Comparison of ENCODE assay signal across 27 cellular contexts in the genomic region with DNA sequence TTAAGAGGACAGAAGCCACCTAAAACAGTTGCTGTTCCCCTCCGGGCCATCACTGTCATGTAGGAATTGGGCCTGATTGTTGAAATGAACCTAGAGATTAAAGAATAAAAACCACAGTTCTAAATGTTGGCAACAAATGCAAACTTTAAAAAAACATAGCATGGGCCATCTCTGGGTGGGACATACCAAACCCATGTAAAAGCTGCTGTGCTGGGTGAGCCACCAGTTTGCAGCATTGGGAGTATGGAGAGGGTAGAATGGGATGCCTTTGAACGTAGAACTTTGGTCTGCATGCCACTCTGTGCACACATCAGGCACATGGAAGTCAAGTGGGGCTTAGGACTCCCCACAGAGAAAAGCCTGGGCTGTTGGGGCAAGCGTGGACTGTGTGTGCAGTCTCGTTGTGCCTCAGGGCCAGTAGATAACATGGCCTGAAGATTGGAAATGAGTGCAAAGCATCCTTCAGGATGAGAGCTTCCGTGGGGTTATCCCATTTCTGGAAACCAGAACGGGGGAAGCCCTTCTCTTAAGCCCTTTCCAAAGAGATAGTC. TPM values are rescaled to one million over a fixed set of nuclear protein-coding genes. Genes with fewer than 3 reads are reported as not detected.
"Had no signal": no experiment of that assay in that cellular context is flagged by ENCODE, and none has a peak within 500 bp of the region (broad histone marks: within the 10 kb centered on the region; RNA-seq: fewer than 3 reads in every experiment).

No MANE protein-coding gene starts in this region.

- H3K4me3 ChIP-seq: ascending aorta, coronary artery, heart left ventricle, left lung, lung, pancreas, psoas muscle, right atrium auricular region, skin epidermis, stomach, suprapubic skin, tibial nerve had no signal

- H3K4me1 Mint-ChIP-seq: activated T-helper 17 cell treated with anti-CD3 and anti-CD28 coated beads, Interleukin-2, amount 50 U/mL, for 72 hours; endodermal cell; stimulated activated memory B cell treated with anti-CD40 and anti-IgM and Interleukin-4, amounts not matched to agents 10 μg/mL and 1 μg/mL and 100 μg/mL, for 72 hours; WTC11 had no signal

- H3K36me3 ChIP-seq: neutrophil had no signal

- H3K9me3 Mint-ChIP-seq: activated naive CD4-positive, alpha-beta T cell treated with anti-CD3 and anti-CD28 coated beads, Interleukin-2, amount 50 U/mL, for 72 hours; activated T-cell treated with anti-CD3 and anti-CD28 coated beads, Interleukin-2, amount 50 U/mL, for 24 hours; activated T-helper 17 cell treated with anti-CD3 and anti-CD28 coated beads, Interleukin-2, amount 50 U/mL, for 72 hours; endodermal cell; natural killer cell treated with Interleukin-12 subunit alpha and Interleukin-12 subunit beta and Interleukin-15 and Interleukin-18, amount 100 ng/mL, for 72 hours; stimulated activated memory B cell treated with anti-CD40 and anti-IgM and Interleukin-4, amounts not matched to agents 10 μg/mL and 1 μg/mL and 100 μg/mL, for 72 hours; WTC11 had no signal

- H3K27ac Mint-ChIP-seq: activated T-cell treated with anti-CD3 and anti-CD28 coated beads, Interleukin-2, amount 50 U/mL, for 24 hours; activated T-helper 17 cell treated with anti-CD3 and anti-CD28 coated beads, Interleukin-2, amount 50 U/mL, for 72 hours; endodermal cell; stimulated activated memory B cell treated with anti-CD40 and anti-IgM and Interleukin-4, amounts not matched to agents 10 μg/mL and 1 μg/mL and 100 μg/mL, for 72 hours; WTC11 had no signal

- H3K27me3 ChIP-seq: ascending aorta, heart left ventricle, left lung, neutrophil, pancreas, right atrium auricular region, stomach, suprapubic skin, tibial nerve had no signal

- H3K9me3 ChIP-seq: ascending aorta, heart left ventricle, left lung, neutrophil, pancreas, psoas muscle, right atrium auricular region, stomach, suprapubic skin, tibial nerve had no signal

- H3K36me3 Mint-ChIP-seq: activated naive CD4-positive, alpha-beta T cell treated with anti-CD3 and anti-CD28 coated beads, Interleukin-2, amount 50 U/mL, for 72 hours; natural killer cell treated with Interleukin-12 subunit alpha and Interleukin-12 subunit beta and Interleukin-15 and Interleukin-18, amount 100 ng/mL, for 72 hours; stimulated activated memory B cell treated with anti-CD40 and anti-IgM and Interleukin-4, amounts not matched to agents 10 μg/mL and 1 μg/mL and 100 μg/mL, for 72 hours; WTC11 had no signal

- H3K4me1 ChIP-seq: ascending aorta, heart left ventricle, left lung, psoas muscle, right atrium auricular region, stomach, suprapubic skin, tibial nerve had no signal

- H3K27me3 Mint-ChIP-seq: activated T-cell treated with anti-CD3 and anti-CD28 coated beads, Interleukin-2, amount 50 U/mL, for 24 hours; activated T-helper 17 cell treated with anti-CD3 and anti-CD28 coated beads, Interleukin-2, amount 50 U/mL, for 72 hours; natural killer cell treated with Interleukin-12 subunit alpha and Interleukin-12 subunit beta and Interleukin-15 and Interleukin-18, amount 100 ng/mL, for 72 hours had no signal

- H3K4me3 Mint-ChIP-seq: activated T-cell treated with anti-CD3 and anti-CD28 coated beads, Interleukin-2, amount 50 U/mL, for 24 hours; activated T-helper 17 cell treated with anti-CD3 and anti-CD28 coated beads, Interleukin-2, amount 50 U/mL, for 72 hours; endodermal cell; natural killer cell treated with Interleukin-12 subunit alpha and Interleukin-12 subunit beta and Interleukin-15 and Interleukin-18, amount 100 ng/mL, for 72 hours; stimulated activated memory B cell treated with anti-CD40 and anti-IgM and Interleukin-4, amounts not matched to agents 10 μg/mL and 1 μg/mL and 100 μg/mL, for 72 hours; WTC11 had no signal

- H3K27ac ChIP-seq: ascending aorta, coronary artery, epithelial cell of prostate, left lung, neutrophil, pancreas, psoas muscle, right atrium auricular region, skin epidermis, stomach, suprapubic skin, tibial nerve had no signal

- DNase-seq: activated T-cell treated with anti-CD3 and anti-CD28 coated beads, Interleukin-2, amount 50 U/mL, for 24 hours; central memory CD4-positive, alpha-beta T cell; endodermal cell; heart left ventricle; islet precursor cell; left lung; midbrain; pancreas; psoas muscle; stimulated activated CD4-positive, alpha-beta T cell treated with anti-CD3 and anti-CD28 coated beads, Interleukin-2, amount 100 ng/mL, for 24 hours; stomach; T-helper 9 cell had no signal

RNA-seq across cellular contexts. Expression of gene EPB41L1, which starts 28.1 kb away (rescaled TPM):
- total RNA-seq: T-helper 1 cell treated with Interleukin-12 subunit alpha and Interleukin-12 subunit beta and Interleukin-4 antibody, amounts not matched to agents 30 ng/mL and 1 ng/mL, for 36 hours had no signal
